ENCODE assay signal across 15 cellular contexts in the genomic region with DNA sequence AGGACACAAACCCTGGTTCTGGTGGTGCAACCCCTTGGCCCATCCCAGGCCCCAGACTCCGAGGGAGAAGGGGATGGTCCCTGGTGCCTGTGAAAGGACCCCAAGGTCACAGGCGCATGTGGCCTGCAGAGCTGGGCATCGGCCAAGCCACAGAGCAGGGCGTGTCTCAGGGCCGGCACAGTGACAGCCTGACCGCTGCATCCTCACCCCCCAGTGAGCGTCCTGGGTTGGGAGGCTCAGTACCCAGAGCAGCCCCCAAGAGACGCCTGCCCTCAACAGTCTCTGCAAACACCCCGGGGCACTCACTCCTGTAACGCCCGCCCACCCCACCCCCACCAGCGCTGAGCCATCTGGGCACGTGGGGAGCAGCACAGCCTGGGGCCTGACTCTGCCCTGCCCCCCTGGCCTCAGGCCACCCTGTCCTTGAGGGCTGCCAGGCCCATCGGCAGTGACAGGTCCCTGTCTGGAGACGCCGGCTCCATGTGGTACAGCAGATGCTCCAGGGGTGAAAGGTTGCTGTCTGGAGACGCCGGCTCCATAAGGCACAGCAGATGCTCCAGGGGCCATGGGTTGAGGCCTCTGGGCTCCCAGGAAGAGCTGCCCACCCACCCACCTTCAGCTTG. TPM values are rescaled to one million over a fixed set of nuclear protein-coding genes. Genes with fewer than 3 reads are reported as not detected.
"Had no signal": no experiment of that assay in that cellular context is flagged by ENCODE, and none has a peak within 500 bp of the region (broad histone marks: within the 10 kb centered on the region; RNA-seq: fewer than 3 reads in every experiment).

No MANE protein-coding gene starts in this region.

- H3K27me3 ChIP-seq: ascending aorta, pancreas had no signal

- FAIRE-seq: frontal cortex, pancreas had no signal

- H3K9me3 ChIP-seq: ascending aorta, pancreas, thoracic aorta had no signal

- H3K4me1 ChIP-seq: ascending aorta, pancreas had no signal

- ATAC-seq: activated CD8-positive, alpha-beta T cell treated with anti-CD3 and anti-CD28 coated beads, Interleukin-2, amount 10 ng/mL, durations not matched to agents 7 days and 5 days; naive thymus-derived CD8-positive, alpha-beta T cell; stimulated activated naive B cell treated with anti-CD40 and anti-IgM and Interleukin-4, amounts not matched to agents 10 μg/mL and 1 μg/mL and 100 μg/mL, for 72 hours had no signal

- H3K27ac ChIP-seq: ascending aorta, pancreas, thoracic aorta had no signal

- H3K4me3 ChIP-seq: ascending aorta, pancreas, thoracic aorta had no signal

- DNase-seq: activated CD4-positive, alpha-beta T cell treated with anti-CD3 and anti-CD28 coated beads, Interleukin-2, amount 10 ng/mL, durations not matched to agents 7 days and 5 days; activated CD8-positive, alpha-beta T cell treated with anti-CD3 and anti-CD28 coated beads, Interleukin-2, amount 10 ng/mL, durations not matched to agents 7 days and 5 days; activated effector memory CD4-positive, alpha-beta T cell treated with anti-CD3 and anti-CD28 coated beads, Interleukin-2, amount 50 U/mL, for 16 hours; activated naive CD4-positive, alpha-beta T cell treated with anti-CD3 and anti-CD28 coated beads, Interleukin-2, amount 50 U/mL, for 16 hours; activated T-cell treated with anti-CD3 and anti-CD28 coated beads, Interleukin-2, amount 50 U/mL, for 48 hours; effector CD4-positive, alpha-beta T cell; mesendoderm; stimulated activated naive B cell treated with anti-CD40 and anti-IgM and Interleukin-4, amounts not matched to agents 10 μg/mL and 1 μg/mL and 100 μg/mL, for 72 hours; T-helper 1 cell; T-helper 9 cell had no signal

RNA-seq across cellular contexts. Expression of gene CPLX1, which starts 24.5 kb away (rescaled TPM):
- polyA plus RNA-seq: naive thymus-derived CD8-positive, alpha-beta T cell had no signal
